10 cellular contexts compared by ENCODE assay signal in the genomic region with DNA sequence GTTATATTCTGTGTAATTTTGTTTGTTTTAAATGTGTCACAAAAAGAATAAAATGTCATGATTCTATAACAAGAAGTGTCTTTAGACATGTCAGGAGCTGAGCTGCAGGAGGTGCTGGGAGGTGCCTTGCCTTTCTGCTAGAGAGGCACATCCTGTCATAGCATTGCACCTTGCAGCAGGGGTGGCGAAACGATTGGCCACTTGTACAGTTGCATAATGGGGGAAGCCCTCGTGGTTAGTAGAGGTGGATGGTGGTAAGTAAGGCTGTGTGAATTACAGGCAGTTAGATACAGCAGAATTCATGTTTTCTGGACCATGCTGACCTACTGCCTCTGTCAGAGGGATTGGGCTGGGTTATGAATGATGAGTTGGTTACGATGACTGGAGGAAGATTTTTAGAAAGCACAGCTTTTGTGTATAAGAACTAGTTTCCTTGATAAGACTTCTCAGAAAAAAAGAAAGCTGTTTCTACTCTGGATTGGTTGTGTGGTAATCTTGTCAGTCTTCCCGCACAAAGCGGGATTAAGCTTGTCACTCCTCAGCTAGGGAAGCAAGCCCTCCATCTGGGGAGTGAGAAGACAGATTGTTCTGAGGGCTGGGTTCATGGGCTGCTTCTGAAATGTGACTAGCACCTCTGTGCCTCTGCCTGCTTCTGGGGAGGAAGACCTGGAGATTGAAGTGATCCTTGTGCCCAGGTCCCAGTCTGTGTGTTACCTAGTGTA.
DNase-seq lines count a peak whose midpoint lies in the region; ATAC-seq and TF ChIP-seq lines count a peak whose summit lies in the region.
"Had no signal": no experiment of that assay in that cellular context is flagged by ENCODE, and none has a peak within 500 bp of the region (broad histone marks: within the 10 kb centered on the region; RNA-seq: fewer than 3 reads in every experiment).

No MANE protein-coding gene starts in this region.

- TF ChIP-seq CTCF in stomach (IDR thresholded peaks at IDR 0.05): no peak

- ATAC-seq in Right ventricle myocardium superior (ENCODE audit: poor library complexity): peak; percentile 25
- no peak for ATAC-seq in left cardiac atrium
- peak; percentile 19 for ATAC-seq in left ventricle myocardium superior
- no peak for ATAC-seq in GM19351 (IDR thresholded peaks at IDR 0.05; ENCODE audit: unreplicated experiment)
- ATAC-seq in GM18517 (IDR thresholded peaks at IDR 0.05; ENCODE audit: unreplicated experiment): no peak
- no peak for ATAC-seq in GM21786 (IDR thresholded peaks at IDR 0.05; ENCODE audit: unreplicated experiment)

- WGBS in stomach, 5 donors: 52 to 70% (median 68%) methylated on average over 6 of the region's 6 CpGs

- TF ChIP-seq EP300 in stomach (IDR thresholded peaks at IDR 0.05): no peak

- H3K36me3 ChIP-seq in stomach: peaks cover 0 to 7% (median 0%) of the 10 kb centered on the region in 4 donors
- H3K36me3 ChIP-seq: sigmoid colon had no signal

- intact Hi-C loops in Right ventricle myocardium superior (cut with DNase I): no loop called here
- intact Hi-C loops in left cardiac atrium (cut with DNase I): no loop called here
- intact Hi-C loops in left ventricle myocardium superior (cut with micrococcal nuclease): no loop called here
- intact Hi-C loops in stomach (cut with DNase I; ENCODE audit: low total_unique reads): no loop called here

- H3K27ac ChIP-seq in stomach: no peak overlapping the region
- H3K27ac ChIP-seq: sigmoid colon had no signal

- H3K4me3 ChIP-seq in stomach: no peak overlapping the region
- H3K4me3 ChIP-seq: sigmoid colon had no signal

- no peaks in the 10 kb centered on the region for H3K27me3 ChIP-seq in stomach
- H3K27me3 ChIP-seq: sigmoid colon had no signal

- H3K4me1 ChIP-seq in stomach: peaks cover 51 to 93% (median 69%) of the 10 kb centered on the region in 4 donors

- H3K9me3 ChIP-seq in stomach: no peaks in the 10 kb centered on the region
- H3K9me3 ChIP-seq: sigmoid colon had no signal

- peak; percentile 53 for DNase-seq in Right ventricle myocardium superior
- no peak for DNase-seq in left cardiac atrium
- DNase-seq in UCSD-AML1 (lab: John Stamatoyannopoulos, UW; ENCODE audit: unreplicated experiment): peak; percentile 29
- no peak for DNase-seq in left ventricle myocardium superior
- DNase-seq in stomach: peak; percentile 34
- DNase-seq: NCI-H2029, sigmoid colon had no signal

- no peak for TF ChIP-seq POLR2A in stomach (IDR thresholded peaks at IDR 0.05)

Comparison
In these comparisons a context has a peak if more than half of its experiments do, and no peak if none do; other contexts are left out.
1. ATAC-seq: peak in Right ventricle myocardium superior (single experiment) and left ventricle myocardium superior (single experiment); none in left cardiac atrium (0 of 2), GM19351 (single experiment), GM18517 (single experiment) and GM21786 (single experiment).
2. DNase-seq: peak in Right ventricle myocardium superior (single experiment), UCSD-AML1 (single experiment) and stomach (single experiment); none in left cardiac atrium (single experiment) and left ventricle myocardium superior (single experiment).